In the genomic region with DNA sequence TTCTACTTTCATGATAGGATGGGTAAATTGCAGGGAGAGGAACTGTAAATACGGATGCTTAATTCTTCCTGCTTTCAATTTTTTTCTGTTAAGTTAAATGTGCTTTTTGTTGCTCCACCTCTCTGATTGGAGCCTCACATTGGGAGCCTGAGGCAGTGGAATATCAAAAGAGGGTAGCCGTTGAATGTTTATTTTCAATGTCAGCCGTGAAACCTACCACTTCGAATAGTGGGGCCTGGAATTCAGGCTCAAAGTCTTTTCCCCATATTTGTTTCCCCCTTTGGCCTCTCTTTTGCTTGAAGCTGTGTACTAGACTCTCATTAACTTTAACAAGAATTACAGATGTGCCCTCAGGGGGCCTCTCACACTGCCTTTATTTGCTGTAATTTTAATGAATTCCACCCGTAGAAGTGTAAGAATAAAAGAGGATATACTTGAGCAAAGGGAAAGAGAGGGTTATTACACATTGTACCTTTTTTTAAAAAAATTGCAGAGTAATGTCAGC, we compare ENCODE assay signal across 14 cellular contexts. TPM values are rescaled to one million over a fixed set of nuclear protein-coding genes. Genes with fewer than 3 reads are reported as not detected.
A peak's percentile ranks its signal among the peaks of the same experiment; 100 is the strongest.
DNase-seq lines count a peak whose midpoint lies in the region; ATAC-seq and TF ChIP-seq lines count a peak whose summit lies in the region.
"Had no signal": no experiment of that assay in that cellular context is flagged by ENCODE, and none has a peak within 500 bp of the region (broad histone marks: within the 10 kb centered on the region; RNA-seq: fewer than 3 reads in every experiment).

No MANE protein-coding gene starts in this region.

- H3K9me3 ChIP-seq in cardiac muscle cell (ENCODE audit: low read depth) (no peaks in the 10 kb centered on the region), right atrium auricular region (no peaks in the 10 kb centered on the region), mesodermal cell (ENCODE audit: control insufficient read depth, low read length) (no peaks in the 10 kb centered on the region), suprapubic skin (no peaks in the 10 kb centered on the region), lower lobe of right lung (no peaks in the 10 kb centered on the region)

- WGBS in mesodermal cell (ENCODE audit: insufficient coverage in 2 of 2), 2 experiments = 93 to 94% methylated on average over 3 to 4 of the region's 5 CpGs
- WGBS in suprapubic skin = 61% methylated on average over 5 of the region's 5 CpGs

- TF ChIP-seq POLR2A in suprapubic skin (IDR thresholded peaks at IDR 0.05) = no peak

- H3K4me3 ChIP-seq in cardiac muscle cell (no peak overlapping the region), right atrium auricular region (no peak overlapping the region), mesodermal cell (ENCODE audit: extremely low read depth, insufficient read depth, low read length, poor library complexity, severe bottlenecking) (no peak overlapping the region), suprapubic skin (no peak overlapping the region), lower lobe of right lung (no peak overlapping the region)

- H3K27me3 ChIP-seq in cardiac muscle cell = no peaks in the 10 kb centered on the region
- no peaks in the 10 kb centered on the region for H3K27me3 ChIP-seq in right atrium auricular region
- H3K27me3 ChIP-seq in suprapubic skin = no peaks in the 10 kb centered on the region
- no peaks in the 10 kb centered on the region for H3K27me3 ChIP-seq in lower lobe of right lung (ENCODE audit: low read depth)

- TF ChIP-seq CTCF in cardiac muscle cell (IDR thresholded peaks at IDR 0.05; ENCODE audit: low read depth, low read length) = no peak
- no peak for TF ChIP-seq CTCF in right atrium auricular region (IDR thresholded peaks at IDR 0.05)
- no peak for TF ChIP-seq CTCF in suprapubic skin (IDR thresholded peaks at IDR 0.05)
- no peak for TF ChIP-seq CTCF in lower lobe of right lung (IDR thresholded peaks at IDR 0.05)

- ATAC-seq in lower lobe of right lung = no peak
- ATAC-seq: CD8-positive, alpha-beta T cell had no signal

- H3K36me3 ChIP-seq in cardiac muscle cell = peaks cover 7% of the 10 kb centered on the region
- H3K36me3 ChIP-seq in right atrium auricular region = no peaks in the 10 kb centered on the region
- H3K36me3 ChIP-seq in mesodermal cell (ENCODE audit: control insufficient read depth, insufficient read depth, low read length) = peaks cover 94% of the 10 kb centered on the region
- no peaks in the 10 kb centered on the region for H3K36me3 ChIP-seq in suprapubic skin
- no peaks in the 10 kb centered on the region for H3K36me3 ChIP-seq in lower lobe of right lung

- intact Hi-C loops in lower lobe of right lung (cut with DNase I) = no loop called here

- TF ChIP-seq EP300 in suprapubic skin (IDR thresholded peaks at IDR 0.05) = no peak

- DNase-seq in cardiac muscle cell (ENCODE audit: low read depth in 1 of 2, low spot score in 1 of 2) (no peak), right atrium auricular region (ENCODE audit: low spot score) (no peak), caudate nucleus (lab: John Stamatoyannopoulos, UW) (no peak), suprapubic skin (ENCODE audit: low spot score in 2 of 2) (no peak), lower lobe of right lung (no peak), SK-N-DZ (ENCODE audit: low spot score) (no peak)
- no peak for DNase-seq in activated naive CD4-positive, alpha-beta T cell treated with Interleukin-2 at 50 U/mL for 16 hours
- DNase-seq: ACHN; CD8-positive, alpha-beta T cell; KBM-7; NCI-H1048; NCI-H446 had no signal

- H3K27ac ChIP-seq in cardiac muscle cell (peak overlapping the region; percentile 55), right atrium auricular region (no peak overlapping the region), caudate nucleus (ENCODE audit: low read depth, low read length) (peak overlapping the region; percentile 0), mesodermal cell (ENCODE audit: low read depth, low read length, severe bottlenecking) (peak overlapping the region; percentile 74), suprapubic skin (no peak overlapping the region), lower lobe of right lung (no peak overlapping the region)
- H3K27ac ChIP-seq: RWPE1 had no signal

- H3K4me1 ChIP-seq in cardiac muscle cell (ENCODE audit: low read depth) (peaks cover 11% of the 10 kb centered on the region), right atrium auricular region (no peaks in the 10 kb centered on the region), mesodermal cell (ENCODE audit: control insufficient read depth, insufficient read depth, low read length, poor library complexity, severe bottlenecking) (peaks cover 9% of the 10 kb centered on the region), suprapubic skin (peaks cover 11% of the 10 kb centered on the region), lower lobe of right lung (no peaks in the 10 kb centered on the region)

RNA-seq across cellular contexts. Expression of a gene that starts 29.0 kb away (rescaled TPM):
- 29.1 and 38.9 TPM in 2 replicates for total RNA-seq in cardiac muscle cell
- 55.3 and 60.0 TPM in 2 replicates for polyA plus RNA-seq in cardiac muscle cell
- under 1 TPM; 0.31 to 0.78 TPM for total RNA-seq in right atrium auricular region
- 162 TPM for polyA plus RNA-seq in mesodermal cell (2013, experiment 1 of 2)
- polyA plus RNA-seq in mesodermal cell (2013, experiment 2 of 2) = 192 TPM
- 100 to 1,000 TPM in 1 of 4 donors, 10 to 100 TPM in 3; 47.4 to 101 (median 75.7) TPM for total RNA-seq in suprapubic skin
- total RNA-seq in lower lobe of right lung = 10.4 TPM
- polyA plus RNA-seq in SK-N-DZ (2014; cell fraction: cytosol; rRNA removed) = 245 and 255 TPM in 2 replicates
- 92.5 and 110 TPM in 2 replicates for polyA plus RNA-seq in SK-N-DZ (2014; cell fraction: nucleus; rRNA removed)

Comparison
In these comparisons a context has a peak if more than half of its experiments do, and no peak if none do; other contexts are left out.
1. H3K27ac ChIP-seq: peak in cardiac muscle cell (single experiment), caudate nucleus (single experiment) and mesodermal cell (single experiment); none in right atrium auricular region (0 of 2), suprapubic skin (single experiment) and lower lobe of right lung (single experiment).